Comparison of ENCODE assay signal across 7 cellular contexts in genomic region chr4:143773998-143774898, GRCh38.
A peak's percentile ranks its signal among the peaks of the same experiment; 100 is the strongest.
DNase-seq lines count a peak whose midpoint lies in the region; ATAC-seq and TF ChIP-seq lines count a peak whose summit lies in the region.

No MANE protein-coding gene starts in this region.

- in situ Hi-C loops in astrocyte of the spinal cord (cut with HindIII; ENCODE audit: low sequenced_read_pairs), result no loop called here

- ATAC-seq in GM19397 (IDR thresholded peaks at IDR 0.05; ENCODE audit: unreplicated experiment) (peak; percentile 100), HG03354 (IDR thresholded peaks at IDR 0.05; ENCODE audit: poor library complexity, severe bottlenecking, unreplicated experiment) (peak; percentile 100)

- peak; percentile 70 for TF ChIP-seq CTCF in astrocyte of the spinal cord (IDR thresholded peaks at IDR 0.05; ENCODE audit: low read depth, low read length)

- DNase-seq in ELR (ENCODE audit: low read depth), result peak; percentile 54
- DNase-seq in OCI-M1 (lab: John Stamatoyannopoulos, UW), result peak; percentile 94
- DNase-seq in astrocyte of the spinal cord (ENCODE audit: low read depth, low spot score), result peak; percentile 38
- DNase-seq in kidney tubule cell (ENCODE audit: low spot score), result peak; percentile 70
- peak; percentile 4 to 30 for DNase-seq in stimulated activated CD8-positive, alpha-beta memory T cell treated with anti-CD3 and anti-CD28 coated beads, Interleukin-2, amount 100 ng/mL, for 48 hours (ENCODE audit: low read depth in 2 of 2)

- H3K4me3 ChIP-seq in astrocyte of the spinal cord (ENCODE audit: low read depth, low read length), result no peak overlapping the region

Comparison
In these comparisons a context has a peak if more than half of its experiments do, and no peak if none do; other contexts are left out.
1. DNase-seq: peak in every context shown above with its lines; median percentile 94 in OCI-M1; 70 in kidney tubule cell; 54 in ELR; 38 in astrocyte of the spinal cord; 17 in stimulated activated CD8-positive, alpha-beta memory T cell treated with anti-CD3 and anti-CD28 coated beads, Interleukin-2, amount 100 ng/mL, for 48 hours.